In genomic region chr14:67186369-67186768, GRCh38 we compare ENCODE assay signal across 21 cellular contexts. TPM values are rescaled to one million over a fixed set of nuclear protein-coding genes. Genes with fewer than 3 reads are reported as not detected.
DNase-seq lines count a peak whose midpoint lies in the region; ATAC-seq, FAIRE-seq and TF ChIP-seq lines count a peak whose summit lies in the region.
"Had no signal": no experiment of that assay in that cellular context is flagged by ENCODE, and none has a peak within 500 bp of the region (broad histone marks: within the 10 kb centered on the region; RNA-seq: fewer than 3 reads in every experiment).

No MANE protein-coding gene starts in this region.

- no peak for FAIRE-seq in HepG2 (lab: Jason Lieb, UNC)
- FAIRE-seq: bronchial epithelial cell had no signal

- BruUV-seq in mammary epithelial cell (replicated peaks; lab: Mats Ljungman, UMichigan) (no TSS peak), HepG2 (replicated peaks; lab: Mats Ljungman, UMichigan) (no TSS peak)

- no peak for TF ChIP-seq CTCF in mammary epithelial cell (conservative IDR thresholded peaks at IDR 0.05 in 1 of 2, IDR thresholded peaks at IDR 0.05 in 1 of 2; ENCODE audit: extremely low read depth in 1 of 2, insufficient read depth in 1 of 2, low read depth in 1 of 2, low read length in 2 of 2)
- TF ChIP-seq CTCF in breast epithelium (IDR thresholded peaks at IDR 0.05), result no peak
- TF ChIP-seq CTCF in MM.1S (IDR thresholded peaks at IDR 0.05; ENCODE audit: low read length), result no peak
- TF ChIP-seq CTCF in HepG2 (CRISPR knock-in tag; IDR thresholded peaks at IDR 0.05), result no peak

- peaks cover 43% of the 10 kb centered on the region for H3F3A ChIP-seq in MM.1S (ENCODE audit: insufficient read depth, low read length)

- TF ChIP-seq RAD21 in HepG2 (CRISPR knock-in tag; IDR thresholded peaks at IDR 0.05), result no peak

- H3K27ac ChIP-seq in mammary epithelial cell (ENCODE audit: insufficient read depth, low read depth, low read length) (no peak overlapping the region), breast epithelium (no peak overlapping the region), MM.1S (ENCODE audit: low read length) (peak overlapping the region; percentile 100), HepG2 (ENCODE audit: extremely low read length, insufficient read depth, low read length) (no peak overlapping the region)
- H3K27ac ChIP-seq: foreskin keratinocyte, RWPE1, tibial nerve had no signal

- H3K36me3 Mint-ChIP-seq in activated CD4-positive, alpha-beta memory T cell treated with anti-CD3 and anti-CD28 coated beads, Interleukin-2, amount 10 ng/mL, durations not matched to agents 7 days and 5 days (ENCODE audit: low read depth), result no peaks in the 10 kb centered on the region
- H3K36me3 Mint-ChIP-seq: stimulated activated effector memory CD8-positive, alpha-beta T cell treated with anti-CD3 and anti-CD28 coated beads, Interleukin-12 subunit alpha, Interleukin-12 subunit beta, amount 100 ng/mL, for 72 hours had no signal

- peak overlapping the region; percentile 59 for H3K4me2 ChIP-seq in mammary epithelial cell (ENCODE audit: insufficient read depth, low read depth, low read length)
- H3K4me2 ChIP-seq in MM.1S (ENCODE audit: low read depth, low read length), result peak overlapping the region; percentile 85
- H3K4me2 ChIP-seq in HepG2 (ENCODE audit: low read depth, low read length), result peak overlapping the region; percentile 67

- no peak overlapping the region for H3K9ac ChIP-seq in mammary epithelial cell (ENCODE audit: insufficient read depth, low read length)
- H3K9ac ChIP-seq in MM.1S (ENCODE audit: low read length), result peak overlapping the region; percentile 81
- peak overlapping the region; percentile 21; the same call in 1 of the 2 replicates for H3K9ac ChIP-seq in HepG2 (ENCODE audit: insufficient read depth, low read depth, low read length)

- peaks cover 14% of the 10 kb centered on the region for H3K4me1 Mint-ChIP-seq in activated CD4-positive, alpha-beta memory T cell treated with anti-CD3 and anti-CD28 coated beads, Interleukin-2, amount 10 ng/mL, durations not matched to agents 7 days and 5 days

- H2AFZ ChIP-seq in mammary epithelial cell (ENCODE audit: low read depth, low read length) (peak overlapping the region; percentile 13), MM.1S (ENCODE audit: low read length) (peak overlapping the region; percentile 45; the same call in 1 of the 2 replicates), HepG2 (ENCODE audit: low read length) (no peak overlapping the region)

- in situ Hi-C loops in mammary epithelial cell (cut with MboI; ENCODE audit: low sequenced_read_pairs in 2 of 2) (no loop called here), HepG2 (cut with HindIII; ENCODE audit: extremely low pct_ligation_motif_present, low pct_unique_long_range_greater_than_20kb) (no loop called here), G401 (cut with HindIII; ENCODE audit: low sequenced_read_pairs) (no loop called here)

- H3K4me1 ChIP-seq in mammary epithelial cell (ENCODE audit: insufficient read depth, low read length), result peaks cover 37% of the 10 kb centered on the region
- no peaks in the 10 kb centered on the region for H3K4me1 ChIP-seq in breast epithelium
- peaks cover 39% of the 10 kb centered on the region for H3K4me1 ChIP-seq in MM.1S (ENCODE audit: low read length)
- peaks cover 22% of the 10 kb centered on the region for H3K4me1 ChIP-seq in HepG2 (ENCODE audit: insufficient read depth, low read length)

- no peaks in the 10 kb centered on the region for H3K27me3 ChIP-seq in mammary epithelial cell (ENCODE audit: insufficient read depth, low read length)
- H3K27me3 ChIP-seq in breast epithelium, result no peaks in the 10 kb centered on the region
- H3K27me3 ChIP-seq in MM.1S (replicated peaks; ENCODE audit: insufficient read depth, low read length), result no peaks in the 10 kb centered on the region
- no peaks in the 10 kb centered on the region for H3K27me3 ChIP-seq in HepG2 (ENCODE audit: control insufficient read depth in 1 of 2, insufficient read depth in 2 of 2, low read length in 2 of 2)
- H3K27me3 ChIP-seq: foreskin keratinocyte, tibial nerve had no signal

- 90% methylated on average over 3 of the region's 3 CpGs for WGBS in mammary epithelial cell (ENCODE audit: low coverage, missing lambda C conversion rate)
- 16% methylated on average over 3 of the region's 3 CpGs for WGBS in HepG2 (ENCODE audit: low lambda C conversion rate)

- CTCF ChIA-PET in mammary epithelial cell (lab: Charles Lee; ENCODE audit: low non-redundant PET) (no interaction called here), HepG2 (lab: Yijun Ruan, JAX; ENCODE audit: low intra/inter-chr PET ratio, low total read pairs) (no interaction called here)
- CTCF ChIA-PET in activated CD4-positive, alpha-beta memory T cell treated with anti-CD3 and anti-CD28 coated beads, Interleukin-2, amount 10 ng/mL, durations not matched to agents 7 days and 5 days (lab: Charles Lee), result interaction anchor here (1.0 to 1.3 kb wide), 2 partner anchors 20 to 174 kb away, joined by 3 read pairs; partner anchors contain the start of genes ATP6V1D and EIF2S1

- H3K27me3 Mint-ChIP-seq in activated CD4-positive, alpha-beta memory T cell treated with anti-CD3 and anti-CD28 coated beads, Interleukin-2, amount 10 ng/mL, durations not matched to agents 7 days and 5 days, result no peaks in the 10 kb centered on the region
- H3K27me3 Mint-ChIP-seq: activated T-cell treated with anti-CD3 and anti-CD28 coated beads, Interleukin-2, amount 50 U/mL, for 24 hours had no signal

- POLR2A ChIA-PET in HepG2 (lab: Yijun Ruan, JAX), result interaction anchor here (1.4 kb wide), 1 partner anchor 75 kb away, joined by 3 read pairs; no protein-coding TSS in a partner anchor
- POLR2A ChIA-PET in activated CD4-positive, alpha-beta memory T cell treated with anti-CD3 and anti-CD28 coated beads, Interleukin-2, amount 10 ng/mL, durations not matched to agents 7 days and 5 days (lab: Charles Lee), result interaction anchor here (0.8 to 1.4 kb wide), 3 partner anchors 12 to 15 kb away, joined by 3 read pairs; no protein-coding TSS in a partner anchor

- TF ChIP-seq POLR2A in breast epithelium (IDR thresholded peaks at IDR 0.05) (no peak), HepG2 (IDR thresholded peaks at IDR 0.05; ENCODE audit: insufficient read depth in 1 of 2, low read depth in 2 of 2, low read length in 2 of 2) (no peak)

- H3K79me2 ChIP-seq in mammary epithelial cell (ENCODE audit: insufficient read depth, low read length), result no peaks in the 10 kb centered on the region
- no peaks in the 10 kb centered on the region for H3K79me2 ChIP-seq in MM.1S (ENCODE audit: low read length)
- H3K79me2 ChIP-seq in HepG2 (ENCODE audit: insufficient read depth, low read length), result no peaks in the 10 kb centered on the region

- intact Hi-C loops in mammary epithelial cell (cut with micrococcal nuclease), result loop anchor here (5.0 kb wide), 2 partner anchors 36 to 101 kb away; no protein-coding TSS in a partner anchor
- intact Hi-C loops in breast epithelium (cut with DNase I; ENCODE audit: low total_unique reads), result no loop called here
- intact Hi-C loops in HepG2 (cut with micrococcal nuclease; ENCODE audit: unreplicated experiment), result loop anchor here (2.0 kb wide), 1 partner anchor 508 kb away; no protein-coding TSS in a partner anchor

- TF ChIP-seq EP300 in HepG2 (IDR thresholded peaks at IDR 0.05; ENCODE audit: low read depth in 2 of 2, low read length in 2 of 2), result no peak
- TF ChIP-seq EP300 in HepG2 (CRISPR knock-in tag; IDR thresholded peaks at IDR 0.05; ENCODE audit: borderline replicate concordance), result no peak

- H3K9me3 ChIP-seq in mammary epithelial cell (replicated peaks; ENCODE audit: insufficient read depth, low read length) (no peaks in the 10 kb centered on the region), breast epithelium (no peaks in the 10 kb centered on the region), MM.1S (replicated peaks; ENCODE audit: insufficient read depth, low read length) (no peaks in the 10 kb centered on the region), HepG2 (ENCODE audit: low read length) (no peaks in the 10 kb centered on the region)
- H3K9me3 ChIP-seq: tibial nerve had no signal

- no peak overlapping the region for H3K4me3 Mint-ChIP-seq in activated CD4-positive, alpha-beta memory T cell treated with anti-CD3 and anti-CD28 coated beads, Interleukin-2, amount 10 ng/mL, durations not matched to agents 7 days and 5 days
- H3K4me3 Mint-ChIP-seq: activated T-cell treated with anti-CD3 and anti-CD28 coated beads, Interleukin-2, amount 50 U/mL, for 24 hours; CD8-positive, alpha-beta memory T cell; stimulated activated effector memory CD8-positive, alpha-beta T cell treated with anti-CD3 and anti-CD28 coated beads, Interleukin-12 subunit alpha, Interleukin-12 subunit beta, amount 100 ng/mL, for 72 hours had no signal

- no peaks in the 10 kb centered on the region for H3K36me3 ChIP-seq in mammary epithelial cell (ENCODE audit: insufficient read depth, low read length)
- H3K36me3 ChIP-seq in breast epithelium, result no peaks in the 10 kb centered on the region
- H3K36me3 ChIP-seq in MM.1S (replicated peaks; ENCODE audit: insufficient read depth, low read length), result no peaks in the 10 kb centered on the region
- no peaks in the 10 kb centered on the region for H3K36me3 ChIP-seq in HepG2 (replicated peaks in 1 of 2; ENCODE audit: control insufficient read depth in 1 of 2, insufficient read depth in 2 of 2, low read length in 2 of 2)

- ATAC-seq in HepG2, result peak; percentile 66

- H3K4me3 ChIP-seq in mammary epithelial cell (replicated peaks in 1 of 3; ENCODE audit: insufficient read depth in 1 of 3, low read depth in 2 of 3, low read length in 3 of 3) (no peak overlapping the region), breast epithelium (no peak overlapping the region), MM.1S (ENCODE audit: low read length) (peak overlapping the region; percentile 42), HepG2 (replicated peaks in 1 of 3; ENCODE audit: insufficient read depth in 1 of 3, low read depth in 2 of 3, low read length in 3 of 3) (peak overlapping the region in 2 of 3 experiments; percentile 11 to 14; a peak in 1 of 6 replicates)
- H3K4me3 ChIP-seq: tibial nerve had no signal

- dilution Hi-C loops in mammary epithelial cell (cut with HindIII; ENCODE audit: low sequenced_read_pairs), result loop anchor here (10.0 kb wide), 1 partner anchor 48 kb away; no protein-coding TSS in a partner anchor

- DNase-seq in mammary epithelial cell (no peak), breast epithelium (ENCODE audit: low spot score in 2 of 2) (no peak), MM.1S (peak; percentile 60), HepG2 (ENCODE audit: low spot score) (no peak), NCI-H524 treated with DMSO at 0.1 percent for 48 hours (lab: John Stamatoyannopoulos, UW) (no peak), GM03348 (ENCODE audit: low spot score) (no peak), G401 (ENCODE audit: low spot score) (no peak)
- DNase-seq in activated CD4-positive, alpha-beta memory T cell treated with anti-CD3 and anti-CD28 coated beads, Interleukin-2, amount 10 ng/mL, durations not matched to agents 7 days and 5 days, result no peak
- DNase-seq: activated CD4-positive, alpha-beta T cell treated with anti-CD3 and anti-CD28 coated beads, Interleukin-2, amount 50 U/mL, for 4 hours; activated T-cell treated with anti-CD3 and anti-CD28 coated beads, Interleukin-2, amount 50 U/mL, for 24 hours; CD8-positive, alpha-beta memory T cell; dermis blood vessel endothelial cell; foreskin keratinocyte; NCI-H1417 treated with DMSO at 0.1 percent for 48 hours; NCI-H2171 treated with DMSO at 0.1 percent for 48 hours; NCI-H748 treated with DMSO at 0.1 percent for 48 hours had no signal

- no peak overlapping the region for H3K27ac Mint-ChIP-seq in activated CD4-positive, alpha-beta memory T cell treated with anti-CD3 and anti-CD28 coated beads, Interleukin-2, amount 10 ng/mL, durations not matched to agents 7 days and 5 days
- H3K27ac Mint-ChIP-seq: activated T-cell treated with anti-CD3 and anti-CD28 coated beads, Interleukin-2, amount 50 U/mL, for 24 hours; CD8-positive, alpha-beta memory T cell; stimulated activated effector memory CD8-positive, alpha-beta T cell treated with anti-CD3 and anti-CD28 coated beads, Interleukin-12 subunit alpha, Interleukin-12 subunit beta, amount 100 ng/mL, for 72 hours had no signal

- H4K20me1 ChIP-seq in mammary epithelial cell (ENCODE audit: insufficient read depth, low read length), result no peaks in the 10 kb centered on the region
- H4K20me1 ChIP-seq in MM.1S (ENCODE audit: insufficient read depth, low read length), result no peaks in the 10 kb centered on the region
- H4K20me1 ChIP-seq in HepG2 (ENCODE audit: insufficient read depth, low read length), result no peaks in the 10 kb centered on the region

- H3K9me2 ChIP-seq in MM.1S (replicated peaks; ENCODE audit: insufficient read depth, low read length), result no peaks in the 10 kb centered on the region

- H3K9me3 Mint-ChIP-seq in activated CD4-positive, alpha-beta memory T cell treated with anti-CD3 and anti-CD28 coated beads, Interleukin-2, amount 10 ng/mL, durations not matched to agents 7 days and 5 days, result no peaks in the 10 kb centered on the region
- H3K9me3 Mint-ChIP-seq: activated T-cell treated with anti-CD3 and anti-CD28 coated beads, Interleukin-2, amount 50 U/mL, for 24 hours; CD8-positive, alpha-beta memory T cell; stimulated activated effector memory CD8-positive, alpha-beta T cell treated with anti-CD3 and anti-CD28 coated beads, Interleukin-12 subunit alpha, Interleukin-12 subunit beta, amount 100 ng/mL, for 72 hours had no signal

RNA-seq across cellular contexts. Expression of gene GARIN2, which starts 2.9 kb away (rescaled TPM):
- total RNA-seq in mammary epithelial cell (not detected), breast epithelium (not detected), HepG2 (2016; rRNA removed; fragmentation: Illumina TruSeq; extraction: Trizol) (0.18 TPM in 1 of 2 replicates, not detected in the other)
- polyA plus RNA-seq in mammary epithelial cell (not detected), HepG2 (2011; rRNA removed) (not detected in 2 replicates)
- polyA minus RNA-seq in mammary epithelial cell, result not detected
- not detected in 2 replicates for total RNA-seq in HepG2 (2016; cell fraction: cytosol; rRNA removed; fragmentation: Illumina TruSeq; extraction: Trizol; ENCODE audit: low read depth)
- not detected in 2 replicates for total RNA-seq in HepG2 (2016; cell fraction: insoluble cytoplasmic fraction; rRNA removed; fragmentation: Illumina TruSeq; extraction: Trizol)
- 0.46 TPM in 1 of 2 replicates, not detected in the other for total RNA-seq in HepG2 (2016; cell fraction: membrane; rRNA removed; fragmentation: Illumina TruSeq; extraction: Trizol)
- total RNA-seq in HepG2 (2016; cell fraction: nucleus; rRNA removed; fragmentation: Illumina TruSeq; extraction: Trizol), result 0.22 and 0.38 TPM in 2 replicates
- polyA plus RNA-seq in HepG2 (2011; cell fraction: cytosol; rRNA removed), result not detected in 2 replicates
- 0.10 TPM in 1 of 2 replicates, not detected in the other for polyA plus RNA-seq in HepG2 (2011; cell fraction: nucleus; rRNA removed)
- polyA plus RNA-seq in HepG2 (2012), result 0.09 TPM in 1 of 2 replicates, not detected in the other
- not detected in 2 replicates for polyA plus RNA-seq in HepG2 (2016; cell fraction: cytosol; fragmentation: Illumina TruSeq; extraction: Trizol; ENCODE audit: low read depth)
- not detected in 2 replicates for polyA plus RNA-seq in HepG2 (2016; cell fraction: insoluble cytoplasmic fraction; fragmentation: Illumina TruSeq; extraction: Trizol; ENCODE audit: low read depth)
- not detected in 2 replicates for polyA plus RNA-seq in HepG2 (2016; cell fraction: membrane; fragmentation: Illumina TruSeq; extraction: Trizol; ENCODE audit: low read depth)
- polyA plus RNA-seq in HepG2 (2016; cell fraction: nucleus; fragmentation: Illumina TruSeq; extraction: Trizol; ENCODE audit: insufficient read depth, low read depth), result 0.83 TPM in 1 of 2 replicates, not detected in the other
- polyA minus RNA-seq in HepG2 (2011; rRNA and poly(A)+ RNA removed; ENCODE audit: low replicate concordance), result 0.21 TPM in 1 of 2 replicates, not detected in the other
- not detected in 2 replicates for polyA minus RNA-seq in HepG2 (2011; cell fraction: cytosol; rRNA and poly(A)+ RNA removed)
- not detected in 2 replicates for polyA minus RNA-seq in HepG2 (2011; cell fraction: nucleus; rRNA and poly(A)+ RNA removed)
- not detected in 2 replicates for total RNA-seq in G401 (2014; rRNA removed; shearing (Covaris generic))
- total RNA-seq in activated CD4-positive, alpha-beta memory T cell treated with anti-CD3 and anti-CD28 coated beads, Interleukin-2, amount 10 ng/mL, durations not matched to agents 7 days and 5 days, result not detected
- total RNA-seq: bronchial epithelial cell; CD8-positive, alpha-beta memory T cell; dermis blood vessel endothelial cell; foreskin keratinocyte; mesenteric fat pad; tibial nerve had no signal
- polyA plus RNA-seq: CD8-positive, alpha-beta memory T cell had no signal

RNA-seq across cellular contexts. Expression of gene PALS1, which starts 54.9 kb away (rescaled TPM):
- 10 to 100 TPM; 26.0 to 31.6 TPM for total RNA-seq in mammary epithelial cell
- 13.8 TPM for polyA plus RNA-seq in mammary epithelial cell
- 15.2 TPM for polyA minus RNA-seq in mammary epithelial cell
- total RNA-seq in breast epithelium, result 10 to 100 TPM; 15.4 to 41.3 (median 27.2) TPM
- total RNA-seq in HepG2 (2016; rRNA removed; fragmentation: Illumina TruSeq; extraction: Trizol), result 20.0 and 30.6 TPM in 2 replicates
- 8.6 and 10.3 TPM in 2 replicates for total RNA-seq in HepG2 (2016; cell fraction: cytosol; rRNA removed; fragmentation: Illumina TruSeq; extraction: Trizol; ENCODE audit: low read depth)
- 18.9 and 31.3 TPM in 2 replicates for total RNA-seq in HepG2 (2016; cell fraction: insoluble cytoplasmic fraction; rRNA removed; fragmentation: Illumina TruSeq; extraction: Trizol)
- 11.8 and 14.3 TPM in 2 replicates for total RNA-seq in HepG2 (2016; cell fraction: membrane; rRNA removed; fragmentation: Illumina TruSeq; extraction: Trizol)
- 25.6 and 26.2 TPM in 2 replicates for total RNA-seq in HepG2 (2016; cell fraction: nucleus; rRNA removed; fragmentation: Illumina TruSeq; extraction: Trizol)
- polyA plus RNA-seq in HepG2 (2011; rRNA removed), result 8.0 and 8.8 TPM in 2 replicates
- 3.9 and 6.4 TPM in 2 replicates for polyA plus RNA-seq in HepG2 (2011; cell fraction: cytosol; rRNA removed)
- 3.4 and 5.1 TPM in 2 replicates for polyA plus RNA-seq in HepG2 (2011; cell fraction: nucleus; rRNA removed)
- polyA plus RNA-seq in HepG2 (2012), result 11.2 and 13.5 TPM in 2 replicates
- 0.75 and 0.94 TPM in 2 replicates for polyA plus RNA-seq in HepG2 (2016; cell fraction: cytosol; fragmentation: Illumina TruSeq; extraction: Trizol; ENCODE audit: low read depth)
- polyA plus RNA-seq in HepG2 (2016; cell fraction: insoluble cytoplasmic fraction; fragmentation: Illumina TruSeq; extraction: Trizol; ENCODE audit: low read depth), result 21.5 and 22.2 TPM in 2 replicates
- 4.3 and 4.5 TPM in 2 replicates for polyA plus RNA-seq in HepG2 (2016; cell fraction: membrane; fragmentation: Illumina TruSeq; extraction: Trizol; ENCODE audit: low read depth)
- polyA plus RNA-seq in HepG2 (2016; cell fraction: nucleus; fragmentation: Illumina TruSeq; extraction: Trizol; ENCODE audit: insufficient read depth, low read depth), result 13.0 and 14.8 TPM in 2 replicates
- polyA minus RNA-seq in HepG2 (2011; rRNA and poly(A)+ RNA removed; ENCODE audit: low replicate concordance), result 7.2 and 12.2 TPM in 2 replicates
- 11.5 and 11.8 TPM in 2 replicates for polyA minus RNA-seq in HepG2 (2011; cell fraction: cytosol; rRNA and poly(A)+ RNA removed)
- polyA minus RNA-seq in HepG2 (2011; cell fraction: nucleus; rRNA and poly(A)+ RNA removed), result 27.3 and 29.0 TPM in 2 replicates
- total RNA-seq in G401 (2014; rRNA removed; shearing (Covaris generic)), result 10.2 and 35.5 TPM in 2 replicates
- 1 to 10 TPM; 6.5 to 7.0 TPM for total RNA-seq in activated CD4-positive, alpha-beta memory T cell treated with anti-CD3 and anti-CD28 coated beads, Interleukin-2, amount 10 ng/mL, durations not matched to agents 7 days and 5 days

Comparison
In these comparisons a context has a peak if more than half of its experiments do, and no peak if none do; other contexts are left out.
1. H3K4me3 ChIP-seq: peak in MM.1S (single experiment) and HepG2 (2 of 3); none in mammary epithelial cell (0 of 3) and breast epithelium (0 of 3).
2. Peak in every context shown above with its lines, with median percentiles within 50 percentile points of each other: H3K4me2 ChIP-seq.